ENCODE assay signal across 3 cellular contexts in genomic region chr9:102652471-102652870, GRCh38.
"Had no signal": no experiment of that assay in that cellular context is flagged by ENCODE, and none has a peak within 500 bp of the region (broad histone marks: within the 10 kb centered on the region; RNA-seq: fewer than 3 reads in every experiment).

No MANE protein-coding gene starts in this region.

- ATAC-seq: GM12878 had no signal

- DNase-seq: GDM1, GF-D8 had no signal
